ENCODE assay signal across 1 cellular context in the genomic region with DNA sequence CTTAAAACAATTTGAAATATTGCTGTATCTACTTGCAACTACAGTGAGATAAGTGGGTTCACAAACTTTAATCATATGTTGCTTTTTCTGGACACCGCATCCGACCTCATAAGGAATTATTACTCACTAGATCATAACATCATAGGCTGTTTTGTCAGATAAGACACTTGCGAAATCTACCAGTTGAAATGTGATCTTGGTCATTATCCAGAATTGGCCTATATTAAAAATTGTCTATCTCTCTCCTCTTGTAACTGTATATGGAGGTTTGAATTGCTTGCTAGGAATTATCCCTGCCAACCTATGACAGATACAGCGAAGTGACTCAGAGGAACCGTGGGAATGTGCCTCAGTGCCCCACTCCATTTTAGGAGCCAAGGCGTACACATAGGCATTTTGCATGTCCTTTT.
A peak's percentile ranks its signal among the peaks of the same experiment; 100 is the strongest.
TF ChIP-seq lines count a peak whose summit lies in the region.

No MANE protein-coding gene starts in this region.

TF ChIP-seq in HEK293, 187 proteins besides CTCF, POLR2A, EP300 and RAD21 (continued from another document):
- TF ChIP-seq KLF17 (tag by site-specific recombination; IDR thresholded peaks at IDR 0.05) (no peak), ZNF626 (tag by site-specific recombination; IDR thresholded peaks at IDR 0.05) (no peak), ZEB2 (tag by site-specific recombination; IDR thresholded peaks at IDR 0.05) (0 out of 2 replicates have a peak, but pooled peaks have one; percentile 18), ZNF341 (tag by site-specific recombination; IDR thresholded peaks at IDR 0.05; ENCODE audit: low read depth) (no peak), ZNF48 (tag by site-specific recombination; IDR thresholded peaks at IDR 0.05) (no peak), ZNF529 (tag by site-specific recombination; IDR thresholded peaks at IDR 0.05; ENCODE audit: insufficient replicate concordance) (no peak), ZNF416 (tag by site-specific recombination; IDR thresholded peaks at IDR 0.05) (no peak), ZNF394 (tag by site-specific recombination; IDR thresholded peaks at IDR 0.05; ENCODE audit: borderline replicate concordance) (0 out of 2 replicates have a peak, but pooled peaks have one; percentile 11), ZNF112 (tag by site-specific recombination; IDR thresholded peaks at IDR 0.05) (no peak), ZNF366 (tag by site-specific recombination; conservative IDR thresholded peaks at IDR 0.05) (peak; percentile 32; the same call in 1 of the 2 replicates), ZNF692 (tag by site-specific recombination; IDR thresholded peaks at IDR 0.05) (no peak), OSR2 (tag by site-specific recombination; IDR thresholded peaks at IDR 0.05) (peak; percentile 61), KLF10 (tag by site-specific recombination; IDR thresholded peaks at IDR 0.05) (no peak), ZNF610 (tag by site-specific recombination; IDR thresholded peaks at IDR 0.05; ENCODE audit: borderline replicate concordance) (no peak), ZBTB44 (tag by site-specific recombination; IDR thresholded peaks at IDR 0.05) (no peak)
- TF ChIP-seq, protein P1, sequence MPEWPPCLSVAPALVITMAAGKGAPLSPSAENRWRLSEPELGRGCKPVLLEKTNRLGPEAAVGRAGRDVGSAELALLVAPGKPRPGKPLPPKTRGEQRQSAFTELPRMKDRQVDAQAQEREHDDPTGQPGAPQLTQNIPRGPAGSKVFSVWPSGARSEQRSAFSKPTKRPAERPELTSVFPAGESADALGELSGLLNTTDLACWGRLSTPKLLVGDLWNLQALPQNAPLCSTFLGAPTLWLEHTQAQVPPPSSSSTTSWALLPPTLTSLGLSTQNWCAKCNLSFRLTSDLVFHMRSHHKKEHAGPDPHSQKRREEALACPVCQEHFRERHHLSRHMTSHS (tag by site-specific recombination; IDR thresholded peaks at IDR 0.05): no peak
- TF ChIP-seq, protein P2, sequence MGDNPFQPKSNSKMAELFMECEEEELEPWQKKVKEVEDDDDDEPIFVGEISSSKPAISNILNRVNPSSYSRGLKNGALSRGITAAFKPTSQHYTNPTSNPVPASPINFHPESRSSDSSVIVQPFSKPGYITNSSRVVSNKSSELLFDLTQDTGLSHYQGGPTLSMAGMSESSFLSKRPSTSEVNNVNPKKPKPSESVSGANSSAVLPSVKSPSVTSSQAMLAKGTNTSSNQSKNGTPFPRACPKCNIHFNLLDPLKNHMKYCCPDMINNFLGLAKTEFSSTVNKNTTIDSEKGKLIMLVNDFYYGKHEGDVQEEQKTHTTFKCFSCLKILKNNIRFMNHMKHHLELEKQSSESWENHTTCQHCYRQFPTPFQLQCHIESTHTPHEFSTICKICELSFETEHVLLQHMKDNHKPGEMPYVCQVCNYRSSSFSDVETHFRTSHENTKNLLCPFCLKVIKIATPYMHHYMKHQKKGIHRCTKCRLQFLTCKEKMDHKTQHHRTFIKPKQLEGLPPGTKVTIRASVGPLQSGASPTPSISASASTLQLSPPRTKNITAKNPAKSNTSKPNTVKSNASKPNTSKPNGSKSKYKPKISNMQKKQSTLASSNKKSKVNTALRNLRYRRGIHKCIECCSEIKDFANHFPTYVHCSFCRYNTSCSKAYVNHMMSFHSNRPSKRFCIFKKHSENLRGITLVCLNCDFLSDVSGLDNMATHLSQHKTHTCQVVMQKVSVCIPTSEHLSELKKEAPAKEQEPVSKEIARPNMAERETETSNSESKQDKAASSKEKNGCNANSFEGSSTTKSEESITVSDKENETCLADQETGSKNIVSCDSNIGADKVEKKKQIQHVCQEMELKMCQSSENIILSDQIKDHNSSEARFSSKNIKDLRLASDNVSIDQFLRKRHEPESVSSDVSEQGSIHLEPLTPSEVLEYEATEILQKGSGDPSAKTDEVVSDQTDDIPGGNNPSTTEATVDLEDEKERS (tag by site-specific recombination; IDR thresholded peaks at IDR 0.05): no peak
TF ChIP-seq in HEK293: peak in this region for 7.
